20 cellular contexts compared by ENCODE assay signal in genomic region chr1:230544758-230545157, GRCh38.
"Had no signal": no experiment of that assay in that cellular context is flagged by ENCODE, and none has a peak within 500 bp of the region (broad histone marks: within the 10 kb centered on the region; RNA-seq: fewer than 3 reads in every experiment).

No MANE protein-coding gene starts in this region.

- H3K36me3 ChIP-seq: MG63 had no signal

- H3K4me3 ChIP-seq: MG63 had no signal

- H3K9me3 ChIP-seq: MG63, SK-N-SH had no signal

- FAIRE-seq: RCC 7860 had no signal

- H3K4me2 ChIP-seq: SK-N-SH had no signal

- H3K9ac ChIP-seq: SK-N-SH had no signal

- DNase-seq: Karpas-422, KG1, MG63, NCI-H1092, NCI-H1436, NCI-H187, NCI-H2029, NCI-H2081 treated with DMSO at 0.1 percent for 48 hours, NCI-H2171, NCI-H226, NCI-H446, NCI-H510A, NCI-H524 treated with DMSO at 0.1 percent for 48 hours, NCI-H69, NCI-H774, RPMI8226, SHP77, SK-N-SH, SW 1271 had no signal

- H3K27me3 ChIP-seq: MG63 had no signal
